In genomic region chr17:71052971-71053370, GRCh38 we compare ENCODE assay signal across 20 cellular contexts.
"Had no signal": no experiment of that assay in that cellular context is flagged by ENCODE, and none has a peak within 500 bp of the region (broad histone marks: within the 10 kb centered on the region; RNA-seq: fewer than 3 reads in every experiment).

No MANE protein-coding gene starts in this region.

- H3K27me3 ChIP-seq: esophagus muscularis mucosa, gastrocnemius medialis, suprapubic skin, tibial artery had no signal

- H3K36me3 Mint-ChIP-seq: naive B cell had no signal

- H3K27me3 Mint-ChIP-seq: dendritic cell treated with granulocyte-macrophage colony-stimulating factor and Interleukin-4, amounts not matched to agents 40 ng/mL and 50 ng/mL, for 4 days; effector memory CD8-positive, alpha-beta T cell; naive B cell had no signal

- H3K27ac ChIP-seq: epithelial cell of prostate, esophagus muscularis mucosa, gastrocnemius medialis, suprapubic skin, tibial artery had no signal

- H3K4me1 ChIP-seq: esophagus muscularis mucosa, gastrocnemius medialis, suprapubic skin, tibial artery had no signal

- DNase-seq: central memory CD4-positive, alpha-beta T cell; effector memory CD8-positive, alpha-beta T cell; gastrocnemius medialis; left colon; left ventricle myocardium superior; mesenchymal stem cell; midbrain; naive B cell; occipital lobe; posterior cingulate gyrus; stimulated activated CD4-positive, alpha-beta T cell treated with anti-CD3 and anti-CD28 coated beads, Interleukin-12 subunit alpha, Interleukin-12 subunit beta, amount 100 ng/mL, for 4 hours; stimulated activated naive CD4-positive, alpha-beta T cell treated with Interleukin-2 at 50 U/mL for 16 hours; tibial artery had no signal

- H3K4me3 Mint-ChIP-seq: dendritic cell treated with granulocyte-macrophage colony-stimulating factor and Interleukin-4, amounts not matched to agents 40 ng/mL and 50 ng/mL, for 4 days; effector memory CD8-positive, alpha-beta T cell; naive B cell; nephron had no signal

- H3K9me3 ChIP-seq: esophagus muscularis mucosa, gastrocnemius medialis, suprapubic skin, tibial artery had no signal

- ATAC-seq: effector memory CD8-positive, alpha-beta T cell; gastrocnemius medialis; left colon; left ventricle myocardium superior; sciatic nerve had no signal

- H3K27ac Mint-ChIP-seq: dendritic cell treated with granulocyte-macrophage colony-stimulating factor and Interleukin-4, amounts not matched to agents 40 ng/mL and 50 ng/mL, for 4 days; effector memory CD8-positive, alpha-beta T cell; nephron had no signal

- H3K4me3 ChIP-seq: esophagus muscularis mucosa, gastrocnemius medialis, lung, suprapubic skin, tibial artery had no signal

- H3K36me3 ChIP-seq: esophagus muscularis mucosa, gastrocnemius medialis, suprapubic skin, tibial artery had no signal

- H3K4me1 Mint-ChIP-seq: naive B cell, nephron had no signal
